In genomic region chr19:839146-839872, GRCh38 we compare ENCODE assay signal across 16 cellular contexts. TPM values are rescaled to one million over a fixed set of nuclear protein-coding genes. Genes with fewer than 3 reads are reported as not detected.
DNase-seq lines count a peak whose midpoint lies in the region; ATAC-seq and TF ChIP-seq lines count a peak whose summit lies in the region.
"Had no signal": no experiment of that assay in that cellular context is flagged by ENCODE, and none has a peak within 500 bp of the region (broad histone marks: within the 10 kb centered on the region; RNA-seq: fewer than 3 reads in every experiment).

No MANE protein-coding gene starts in this region.

- no peaks in the 10 kb centered on the region for H3K36me3 Mint-ChIP-seq in CD8-positive, alpha-beta T cell
- H3K36me3 Mint-ChIP-seq: CD4-positive, CD25-positive, alpha-beta regulatory T cell had no signal

- no peaks in the 10 kb centered on the region for H3K9me3 ChIP-seq in left ventricle myocardium inferior (replicated peaks)
- no peaks in the 10 kb centered on the region for H3K9me3 ChIP-seq in neuronal stem cell (replicated peaks in 1 of 2; ENCODE audit: control insufficient read depth in 2 of 2, insufficient read depth in 1 of 2, low read depth in 1 of 2, low read length in 2 of 2)
- H3K9me3 ChIP-seq in CD8-positive, alpha-beta T cell (ENCODE audit: low read length) = no peaks in the 10 kb centered on the region
- H3K9me3 ChIP-seq: HAP-1 had no signal

- no peak overlapping the region for H4K8ac ChIP-seq in neuronal stem cell (ENCODE audit: low read depth, low read length)

- no peak overlapping the region for H3K27ac Mint-ChIP-seq in CD8-positive, alpha-beta T cell
- H3K27ac Mint-ChIP-seq: CD4-positive, CD25-positive, alpha-beta regulatory T cell had no signal

- H3K27ac ChIP-seq in left ventricle myocardium inferior (replicated peaks) (no peak overlapping the region), neuronal stem cell (replicated peaks; ENCODE audit: low read length) (no peak overlapping the region)
- H3K27ac ChIP-seq in CD8-positive, alpha-beta T cell (ENCODE audit: low read depth, low read length) = no peak overlapping the region

- no peak overlapping the region for H3K4me2 ChIP-seq in neuronal stem cell (ENCODE audit: insufficient read depth, low read length, poor library complexity, severe bottlenecking)

- no peak overlapping the region for H3K14ac ChIP-seq in neuronal stem cell (ENCODE audit: low read length)

- H3K4me3 ChIP-seq in left ventricle myocardium inferior = no peak overlapping the region
- H3K4me3 ChIP-seq in NB4 (ENCODE audit: low read depth, low read length) = no peak overlapping the region
- no peak overlapping the region for H3K4me3 ChIP-seq in neuronal stem cell (ENCODE audit: low read length in 2 of 2)
- no peak overlapping the region for H3K4me3 ChIP-seq in CD8-positive, alpha-beta T cell (ENCODE audit: low read depth, low read length)
- H3K4me3 ChIP-seq: HAP-1 had no signal

- H4K91ac ChIP-seq in neuronal stem cell (ENCODE audit: low read depth, low read length, poor library complexity) = no peak overlapping the region

- H3K18ac ChIP-seq in neuronal stem cell (ENCODE audit: low read length) = peak overlapping the region; percentile 66

- H3K9me3 Mint-ChIP-seq in CD8-positive, alpha-beta T cell = no peaks in the 10 kb centered on the region

- H3K9ac ChIP-seq in neuronal stem cell (ENCODE audit: low read depth, low read length, poor library complexity) = peak overlapping the region; percentile 21

- H3K23ac ChIP-seq in neuronal stem cell (ENCODE audit: low read depth, low read length, poor library complexity) = peak overlapping the region; percentile 55

- POLR2A ChIA-PET in CD8-positive, alpha-beta T cell (lab: Charles Lee) = no interaction called here

- peak overlapping the region; percentile 90 for H2BK12ac ChIP-seq in neuronal stem cell (ENCODE audit: low read length)

- H3K4ac ChIP-seq in neuronal stem cell (ENCODE audit: low read length) = no peak overlapping the region

- no peak overlapping the region for H3K4me3 Mint-ChIP-seq in CD8-positive, alpha-beta T cell
- H3K4me3 Mint-ChIP-seq: CD4-positive, CD25-positive, alpha-beta regulatory T cell; IgD-negative memory B cell had no signal

- H2AK5ac ChIP-seq in neuronal stem cell (ENCODE audit: low read depth, low read length) = peak overlapping the region; percentile 90

- ATAC-seq in Right ventricle myocardium inferior = peak; percentile 42
- no peak for ATAC-seq in CD8-positive, alpha-beta T cell
- ATAC-seq: PC-3, SK-N-SH treated with all-trans-retinoic acid at 6 μM for 48 hours had no signal

- H3K36me3 ChIP-seq in left ventricle myocardium inferior (no peaks in the 10 kb centered on the region), neuronal stem cell (replicated peaks in 1 of 2; ENCODE audit: control insufficient read depth in 2 of 2, insufficient read depth in 2 of 2, low read length in 2 of 2) (no peaks in the 10 kb centered on the region)
- no peaks in the 10 kb centered on the region for H3K36me3 ChIP-seq in CD8-positive, alpha-beta T cell (ENCODE audit: insufficient read depth, low read length)
- H3K36me3 ChIP-seq: HAP-1 had no signal

- H2BK120ac ChIP-seq in neuronal stem cell (ENCODE audit: low read depth, low read length) = no peak overlapping the region

- peaks cover 2% of the 10 kb centered on the region for H3K4me1 Mint-ChIP-seq in CD8-positive, alpha-beta T cell (ENCODE audit: low read depth)

- WGBS in neuronal stem cell (ENCODE audit: extremely low coverage in 2 of 2, insufficient read length in 2 of 2, insufficient replicate concordance in 1 of 2), 2 donors = no CpG with 5 or more reads among the region's 19 CpGs

- H2BK5ac ChIP-seq in neuronal stem cell (ENCODE audit: low read length) = no peak overlapping the region

- H2BK15ac ChIP-seq in neuronal stem cell (ENCODE audit: low read length) = no peak overlapping the region

- H3K27me3 ChIP-seq in left ventricle myocardium inferior (ENCODE audit: low read depth) = peaks cover 81% of the 10 kb centered on the region
- peaks cover 0 to 24% (median 10%) of the 10 kb centered on the region in 3 experiments for H3K27me3 ChIP-seq in neuronal stem cell (ENCODE audit: control insufficient read depth in 3 of 3, insufficient read depth in 3 of 3, low read depth in 1 of 3, low read length in 3 of 3)
- H3K27me3 ChIP-seq in CD8-positive, alpha-beta T cell (ENCODE audit: insufficient read depth, low read length) = no peaks in the 10 kb centered on the region

- H3K4me1 ChIP-seq in left ventricle myocardium inferior (peaks cover 9% of the 10 kb centered on the region), neuronal stem cell (ENCODE audit: control insufficient read depth in 2 of 2, insufficient read depth in 1 of 2, low read depth in 1 of 2, low read length in 2 of 2) (peaks cover 6% of the 10 kb centered on the region in 2 donors)
- H3K4me1 ChIP-seq in CD8-positive, alpha-beta T cell (ENCODE audit: insufficient read depth, low read length) = no peaks in the 10 kb centered on the region

- TF ChIP-seq POLR2A in NB4 (IDR thresholded peaks at IDR 0.05; ENCODE audit: extremely low read depth, insufficient read length) = no peak

- intact Hi-C loops in Right ventricle myocardium inferior (cut with DNase I) (no loop called here), left ventricle myocardium inferior (cut with micrococcal nuclease) (no loop called here)
- intact Hi-C loops in CD8-positive, alpha-beta T cell (cut with DNase I, micrococcal nuclease) = no loop called here

- peak overlapping the region; percentile 67 for H2AFZ ChIP-seq in neuronal stem cell (ENCODE audit: low read length)

- CTCF ChIA-PET in CD8-positive, alpha-beta T cell (lab: Charles Lee) = interaction anchor here (1.2 kb wide), 1 partner anchor 24 kb away, joined by 3 read pairs; no protein-coding TSS in a partner anchor

- H3K79me1 ChIP-seq in neuronal stem cell (ENCODE audit: low read depth, low read length) = no peaks in the 10 kb centered on the region

- TF ChIP-seq CTCF in left ventricle myocardium inferior (IDR thresholded peaks at IDR 0.05; ENCODE audit: borderline replicate concordance) = no peak
- TF ChIP-seq CTCF in NB4 (IDR thresholded peaks at IDR 0.05; ENCODE audit: low read depth, low read length) = no peak
- TF ChIP-seq CTCF in CD8-positive, alpha-beta T cell (IDR thresholded peaks at IDR 0.05) = no peak

- peaks cover 19% of the 10 kb centered on the region for H3K27me3 Mint-ChIP-seq in CD8-positive, alpha-beta T cell (ENCODE audit: low read depth)

- DNase-seq in Right ventricle myocardium inferior (ENCODE audit: missing footprints) = peak; percentile 9
- DNase-seq in left ventricle myocardium inferior = no peak
- peak; percentile 82 for DNase-seq in NB4 (ENCODE audit: low read depth)
- no peak for DNase-seq in neuronal stem cell (ENCODE audit: low spot score)
- no peak for DNase-seq in DMS 273 treated with DMSO at 0.1 percent for 48 hours (lab: John Stamatoyannopoulos, UW)
- DNase-seq in CD8-positive, alpha-beta T cell = no peak
- DNase-seq: Calu3; CD4-positive, CD25-positive, alpha-beta regulatory T cell; DMS79 treated with DMSO at 0.1 percent for 48 hours; NCI-H1105; NCI-H187; NCI-H446; PC-3 had no signal

RNA-seq across cellular contexts. Expression of gene PRTN3, which starts 1.5 kb away (rescaled TPM):
- not detected for total RNA-seq in Right ventricle myocardium inferior
- total RNA-seq in left ventricle myocardium inferior = not detected
- polyA plus RNA-seq in neuronal stem cell (2013, experiment 1 of 2) = 1.9 TPM
- polyA plus RNA-seq in neuronal stem cell (2013, experiment 2 of 2) = 1.9 TPM
- total RNA-seq in CD8-positive, alpha-beta T cell = not detected
- total RNA-seq: Calu3; CD4-positive, CD25-positive, alpha-beta regulatory T cell had no signal
- polyA plus RNA-seq: CD4-positive, CD25-positive, alpha-beta regulatory T cell; IgD-negative memory B cell had no signal

RNA-seq across cellular contexts. Expression of gene AZU1, which starts 11.7 kb away (rescaled TPM):
- total RNA-seq in Right ventricle myocardium inferior (not detected), left ventricle myocardium inferior (not detected)
- polyA plus RNA-seq in neuronal stem cell (2013, experiment 1 of 2) = 1.2 TPM
- polyA plus RNA-seq in neuronal stem cell (2013, experiment 2 of 2) = 1.3 TPM
- under 1 TPM; 0.69 to 0.87 TPM for total RNA-seq in CD8-positive, alpha-beta T cell
- total RNA-seq: Calu3, PC-3 had no signal
- polyA plus RNA-seq: CD4-positive, CD25-positive, alpha-beta regulatory T cell; IgD-negative memory B cell had no signal

RNA-seq across cellular contexts. Expression of gene ELANE, which starts 12.8 kb away (rescaled TPM):
- 1.6 TPM for total RNA-seq in Right ventricle myocardium inferior
- total RNA-seq in left ventricle myocardium inferior = 0.58 TPM
- polyA plus RNA-seq in neuronal stem cell (2013, experiment 1 of 2) = not detected
- polyA plus RNA-seq in neuronal stem cell (2013, experiment 2 of 2) = not detected
- not detected for total RNA-seq in CD8-positive, alpha-beta T cell
- total RNA-seq: Calu3; CD4-positive, CD25-positive, alpha-beta regulatory T cell; PC-3 had no signal
- polyA plus RNA-seq: CD4-positive, CD25-positive, alpha-beta regulatory T cell; IgD-negative memory B cell had no signal

RNA-seq across cellular contexts. Expression of gene PLPPR3, which starts 17.6 kb away (rescaled TPM):
- total RNA-seq in Right ventricle myocardium inferior (not detected), left ventricle myocardium inferior (not detected)
- 56.3 TPM for polyA plus RNA-seq in neuronal stem cell (2013, experiment 1 of 2)
- polyA plus RNA-seq in neuronal stem cell (2013, experiment 2 of 2) = 54.0 TPM
- total RNA-seq in CD8-positive, alpha-beta T cell = not detected
- total RNA-seq: Calu3; CD4-positive, CD25-positive, alpha-beta regulatory T cell; PC-3 had no signal
- polyA plus RNA-seq: CD4-positive, CD25-positive, alpha-beta regulatory T cell; IgD-negative memory B cell had no signal

RNA-seq across cellular contexts. Expression of gene CFD, which starts 20.2 kb away (rescaled TPM):
- total RNA-seq in Right ventricle myocardium inferior (655 TPM), left ventricle myocardium inferior (200 TPM)
- polyA plus RNA-seq in neuronal stem cell (2013, experiment 1 of 2) = 0.18 TPM
- 0.14 TPM for polyA plus RNA-seq in neuronal stem cell (2013, experiment 2 of 2)
- 1 to 10 TPM; 1.0 to 1.4 TPM for total RNA-seq in CD8-positive, alpha-beta T cell

Comparison
In these comparisons a context has a peak if more than half of its experiments do, and no peak if none do; other contexts are left out.
1. DNase-seq: peak in Right ventricle myocardium inferior (single experiment) and NB4 (single experiment); none in left ventricle myocardium inferior (single experiment), neuronal stem cell (single experiment), DMS 273 treated with DMSO at 0.1 percent for 48 hours (single experiment) and CD8-positive, alpha-beta T cell (0 of 7).